In the genomic region with DNA sequence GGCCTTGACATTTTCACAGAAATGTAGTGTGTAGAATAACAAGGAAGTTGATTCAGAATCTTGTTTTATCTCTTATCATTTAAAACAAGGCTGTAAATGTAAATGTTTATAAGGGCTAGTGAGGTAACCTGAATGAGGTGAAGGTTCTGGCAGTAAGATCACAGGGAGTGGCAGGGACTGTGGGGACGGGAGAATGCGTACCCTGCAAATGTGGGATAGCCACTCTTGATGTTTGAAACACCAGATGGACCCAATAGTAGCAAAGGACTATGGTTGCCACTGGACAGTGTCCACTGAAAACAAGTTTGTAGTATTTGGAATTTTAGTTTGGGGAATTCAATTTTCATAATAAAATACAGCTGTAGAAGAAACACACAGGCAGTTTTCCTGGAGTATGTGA, we compare ENCODE assay signal across 1 cellular context.
TF ChIP-seq lines count a peak whose summit lies in the region.

No MANE protein-coding gene starts in this region.

TF ChIP-seq in GM23338, 12 proteins besides CTCF, POLR2A, EP300 and RAD21 (continued from another document):
- TF ChIP-seq, protein P1, sequence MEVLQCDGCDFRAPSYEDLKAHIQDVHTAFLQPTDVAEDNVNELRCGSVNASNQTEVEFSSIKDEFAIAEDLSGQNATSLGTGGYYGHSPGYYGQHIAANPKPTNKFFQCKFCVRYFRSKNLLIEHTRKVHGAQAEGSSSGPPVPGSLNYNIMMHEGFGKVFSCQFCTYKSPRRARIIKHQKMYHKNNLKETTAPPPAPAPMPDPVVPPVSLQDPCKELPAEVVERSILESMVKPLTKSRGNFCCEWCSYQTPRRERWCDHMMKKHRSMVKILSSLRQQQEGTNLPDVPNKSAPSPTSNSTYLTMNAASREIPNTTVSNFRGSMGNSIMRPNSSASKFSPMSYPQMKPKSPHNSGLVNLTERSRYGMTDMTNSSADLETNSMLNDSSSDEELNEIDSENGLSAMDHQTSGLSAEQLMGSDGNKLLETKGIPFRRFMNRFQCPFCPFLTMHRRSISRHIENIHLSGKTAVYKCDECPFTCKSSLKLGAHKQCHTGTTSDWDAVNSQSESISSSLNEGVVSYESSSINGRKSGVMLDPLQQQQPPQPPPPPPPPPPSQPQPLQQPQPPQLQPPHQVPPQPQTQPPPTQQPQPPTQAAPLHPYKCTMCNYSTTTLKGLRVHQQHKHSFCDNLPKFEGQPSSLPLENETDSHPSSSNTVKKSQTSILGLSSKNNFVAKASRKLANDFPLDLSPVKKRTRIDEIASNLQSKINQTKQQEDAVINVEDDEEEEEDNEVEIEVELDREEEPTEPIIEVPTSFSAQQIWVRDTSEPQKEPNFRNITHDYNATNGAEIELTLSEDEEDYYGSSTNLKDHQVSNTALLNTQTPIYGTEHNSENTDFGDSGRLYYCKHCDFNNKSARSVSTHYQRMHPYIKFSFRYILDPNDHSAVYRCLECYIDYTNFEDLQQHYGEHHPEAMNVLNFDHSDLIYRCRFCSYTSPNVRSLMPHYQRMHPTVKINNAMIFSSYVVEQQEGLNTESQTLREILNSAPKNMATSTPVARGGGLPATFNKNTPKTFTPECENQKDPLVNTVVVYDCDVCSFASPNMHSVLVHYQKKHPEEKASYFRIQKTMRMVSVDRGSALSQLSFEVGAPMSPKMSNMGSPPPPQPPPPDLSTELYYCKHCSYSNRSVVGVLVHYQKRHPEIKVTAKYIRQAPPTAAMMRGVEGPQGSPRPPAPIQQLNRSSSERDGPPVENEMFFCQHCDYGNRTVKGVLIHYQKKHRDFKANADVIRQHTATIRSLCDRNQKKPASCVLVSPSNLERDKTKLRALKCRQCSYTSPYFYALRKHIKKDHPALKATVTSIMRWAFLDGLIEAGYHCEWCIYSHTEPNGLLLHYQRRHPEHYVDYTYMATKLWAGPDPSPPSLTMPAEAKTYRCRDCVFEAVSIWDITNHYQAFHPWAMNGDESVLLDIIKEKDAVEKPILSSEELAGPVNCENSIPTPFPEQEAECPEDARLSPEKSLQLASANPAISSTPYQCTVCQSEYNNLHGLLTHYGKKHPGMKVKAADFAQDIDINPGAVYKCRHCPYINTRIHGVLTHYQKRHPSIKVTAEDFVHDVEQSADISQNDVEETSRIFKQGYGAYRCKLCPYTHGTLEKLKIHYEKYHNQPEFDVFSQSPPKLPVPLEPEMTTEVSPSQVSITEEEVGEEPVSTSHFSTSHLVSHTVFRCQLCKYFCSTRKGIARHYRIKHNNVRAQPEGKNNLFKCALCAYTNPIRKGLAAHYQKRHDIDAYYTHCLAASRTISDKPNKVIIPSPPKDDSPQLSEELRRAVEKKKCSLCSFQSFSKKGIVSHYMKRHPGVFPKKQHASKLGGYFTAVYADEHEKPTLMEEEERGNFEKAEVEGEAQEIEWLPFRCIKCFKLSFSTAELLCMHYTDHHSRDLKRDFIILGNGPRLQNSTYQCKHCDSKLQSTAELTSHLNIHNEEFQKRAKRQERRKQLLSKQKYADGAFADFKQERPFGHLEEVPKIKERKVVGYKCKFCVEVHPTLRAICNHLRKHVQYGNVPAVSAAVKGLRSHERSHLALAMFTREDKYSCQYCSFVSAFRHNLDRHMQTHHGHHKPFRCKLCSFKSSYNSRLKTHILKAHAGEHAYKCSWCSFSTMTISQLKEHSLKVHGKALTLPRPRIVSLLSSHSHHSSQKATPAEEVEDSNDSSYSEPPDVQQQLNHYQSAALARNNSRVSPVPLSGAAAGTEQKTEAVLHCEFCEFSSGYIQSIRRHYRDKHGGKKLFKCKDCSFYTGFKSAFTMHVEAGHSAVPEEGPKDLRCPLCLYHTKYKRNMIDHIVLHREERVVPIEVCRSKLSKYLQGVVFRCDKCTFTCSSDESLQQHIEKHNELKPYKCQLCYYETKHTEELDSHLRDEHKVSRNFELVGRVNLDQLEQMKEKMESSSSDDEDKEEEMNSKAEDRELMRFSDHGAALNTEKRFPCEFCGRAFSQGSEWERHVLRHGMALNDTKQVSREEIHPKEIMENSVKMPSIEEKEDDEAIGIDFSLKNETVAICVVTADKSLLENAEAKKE (CRISPR knock-in tag; IDR thresholded peaks at IDR 0.05), result no peak
